ENCODE assay signal across 1 cellular context in the genomic region with DNA sequence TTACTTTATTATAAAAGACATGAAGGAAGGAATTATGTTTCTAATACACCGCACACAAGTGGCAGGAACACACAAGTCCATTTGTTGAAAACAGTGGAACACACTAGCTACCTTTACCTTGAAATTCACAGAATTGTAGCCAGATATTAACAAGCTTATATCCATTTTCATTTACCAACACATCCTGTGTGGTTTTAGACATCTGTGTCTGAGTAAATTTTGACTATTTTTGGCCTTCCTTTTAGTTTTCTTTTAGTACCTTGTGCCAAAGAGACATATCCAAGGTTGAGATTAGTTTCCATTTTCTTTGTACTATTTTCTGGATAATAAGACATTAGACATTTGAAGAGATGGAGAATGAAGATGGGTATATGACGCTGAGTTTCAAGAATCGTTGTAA.
TF ChIP-seq lines count a peak whose summit lies in the region.

A gene with protein sequence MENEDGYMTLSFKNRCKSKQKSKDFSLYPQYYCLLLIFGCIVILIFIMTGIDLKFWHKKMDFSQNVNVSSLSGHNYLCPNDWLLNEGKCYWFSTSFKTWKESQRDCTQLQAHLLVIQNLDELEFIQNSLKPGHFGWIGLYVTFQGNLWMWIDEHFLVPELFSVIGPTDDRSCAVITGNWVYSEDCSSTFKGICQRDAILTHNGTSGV (plus strand): TSS at position 244 of the 400 bp plus-strand sequence. CDS start 107 bp downstream, at position 351.

TF ChIP-seq in HepG2, 621 proteins besides CTCF, POLR2A, EP300 and RAD21 (continued from another document):
- TF ChIP-seq, protein P1, sequence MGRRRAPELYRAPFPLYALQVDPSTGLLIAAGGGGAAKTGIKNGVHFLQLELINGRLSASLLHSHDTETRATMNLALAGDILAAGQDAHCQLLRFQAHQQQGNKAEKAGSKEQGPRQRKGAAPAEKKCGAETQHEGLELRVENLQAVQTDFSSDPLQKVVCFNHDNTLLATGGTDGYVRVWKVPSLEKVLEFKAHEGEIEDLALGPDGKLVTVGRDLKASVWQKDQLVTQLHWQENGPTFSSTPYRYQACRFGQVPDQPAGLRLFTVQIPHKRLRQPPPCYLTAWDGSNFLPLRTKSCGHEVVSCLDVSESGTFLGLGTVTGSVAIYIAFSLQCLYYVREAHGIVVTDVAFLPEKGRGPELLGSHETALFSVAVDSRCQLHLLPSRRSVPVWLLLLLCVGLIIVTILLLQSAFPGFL (CRISPR knock-in tag; IDR thresholded peaks at IDR 0.05), result no peak
- TF ChIP-seq NR2F1 (CRISPR knock-in tag; IDR thresholded peaks at IDR 0.05) (no peak), SNAI1 (CRISPR knock-in tag; IDR thresholded peaks at IDR 0.05; ENCODE audit: borderline replicate concordance) (no peak), ZNF790 (CRISPR knock-in tag; IDR thresholded peaks at IDR 0.05; ENCODE audit: borderline replicate concordance) (no peak), FOXC1 (CRISPR knock-in tag; IDR thresholded peaks at IDR 0.05; ENCODE audit: borderline replicate concordance) (no peak), HDAC2 (CRISPR knock-in tag; IDR thresholded peaks at IDR 0.05) (no peak), HOXA3 (CRISPR knock-in tag; IDR thresholded peaks at IDR 0.05) (no peak), ZKSCAN5 (CRISPR knock-in tag; IDR thresholded peaks at IDR 0.05) (no peak), KDM2A (CRISPR knock-in tag; IDR thresholded peaks at IDR 0.05; ENCODE audit: borderline replicate concordance, low read depth) (no peak)
- TF ChIP-seq, protein P2, sequence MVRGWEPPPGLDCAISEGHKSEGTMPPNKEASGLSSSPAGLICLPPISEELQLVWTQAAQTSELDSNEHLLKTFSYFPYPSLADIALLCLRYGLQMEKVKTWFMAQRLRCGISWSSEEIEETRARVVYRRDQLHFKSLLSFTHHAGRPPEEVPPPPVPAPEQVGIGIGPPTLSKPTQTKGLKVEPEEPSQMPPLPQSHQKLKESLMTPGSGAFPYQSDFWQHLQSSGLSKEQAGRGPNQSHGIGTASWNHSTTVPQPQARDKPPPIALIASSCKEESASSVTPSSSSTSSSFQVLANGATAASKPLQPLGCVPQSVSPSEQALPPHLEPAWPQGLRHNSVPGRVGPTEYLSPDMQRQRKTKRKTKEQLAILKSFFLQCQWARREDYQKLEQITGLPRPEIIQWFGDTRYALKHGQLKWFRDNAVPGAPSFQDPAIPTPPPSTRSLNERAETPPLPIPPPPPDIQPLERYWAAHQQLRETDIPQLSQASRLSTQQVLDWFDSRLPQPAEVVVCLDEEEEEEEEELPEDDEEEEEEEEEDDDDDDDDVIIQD (CRISPR knock-in tag; IDR thresholded peaks at IDR 0.05; ENCODE audit: low read depth), result no peak
